14 cellular contexts compared by ENCODE assay signal in genomic region chr1:246795906-246796694, GRCh38.
"Had no signal": no experiment of that assay in that cellular context is flagged by ENCODE, and none has a peak within 500 bp of the region (broad histone marks: within the 10 kb centered on the region; RNA-seq: fewer than 3 reads in every experiment).

No MANE protein-coding gene starts in this region.

- ATAC-seq: activated T-helper 17 cell treated with anti-CD3 and anti-CD28 coated beads, Interleukin-2, amount 50 U/mL, for 72 hours; effector memory CD8-positive, alpha-beta T cell; stimulated activated naive CD8-positive, alpha-beta T cell treated with anti-CD3 and anti-CD28 coated beads, Interleukin-15, amount 100 ng/mL, for 72 hours had no signal

- H3K9me3 ChIP-seq: lower lobe of right lung, thoracic aorta had no signal

- H3K27ac ChIP-seq: lower lobe of right lung, parathyroid adenoma, skin epidermis, thoracic aorta had no signal

- DNase-seq: activated B cell treated with CpG ODN at 0.5 μM for 24 hours; activated CD4-positive, alpha-beta T cell treated with anti-CD3 and anti-CD28 coated beads, Interleukin-2, amount 10 ng/mL, durations not matched to agents 24 days and 14 days; activated CD8-positive, alpha-beta memory T cell treated with anti-CD3 and anti-CD28 coated beads for 24 hours; activated naive CD4-positive, alpha-beta T cell treated with anti-CD3 and anti-CD28 coated beads, Interleukin-2, amount 50 U/mL, for 16 hours; effector memory CD8-positive, alpha-beta T cell; hypothalamus; lower lobe of right lung; naive B cell; stimulated activated CD4-positive, alpha-beta T cell treated with anti-CD3 and anti-CD28 coated beads, Interleukin-4, amount 100 ng/mL, for 4 hours; stimulated activated naive CD8-positive, alpha-beta T cell treated with anti-CD3 and anti-CD28 coated beads, Interleukin-15, amount 100 ng/mL, for 72 hours had no signal

- H3K36me3 ChIP-seq: lower lobe of right lung, thoracic aorta had no signal

- H3K4me3 ChIP-seq: lower lobe of right lung, skin epidermis, thoracic aorta had no signal
